ENCODE assay signal across 22 cellular contexts in genomic region chr7:14419554-14419953, GRCh38.
DNase-seq lines count a peak whose midpoint lies in the region; ATAC-seq, FAIRE-seq and TF ChIP-seq lines count a peak whose summit lies in the region.
"Had no signal": no experiment of that assay in that cellular context is flagged by ENCODE, and none has a peak within 500 bp of the region (broad histone marks: within the 10 kb centered on the region; RNA-seq: fewer than 3 reads in every experiment).

No MANE protein-coding gene starts in this region.

- no peaks in the 10 kb centered on the region for H3K9me3 Mint-ChIP-seq in mesothelial cell of epicardium

- H3K9me3 ChIP-seq in HCT116 (ENCODE audit: control insufficient read depth in 1 of 2, insufficient read depth in 1 of 2, low read depth in 1 of 2, low read length in 2 of 2) (no peaks in the 10 kb centered on the region), endothelial cell of umbilical vein (replicated peaks; ENCODE audit: control insufficient read depth, insufficient read depth, low read length) (no peaks in the 10 kb centered on the region)
- H3K9me3 ChIP-seq: MG63 had no signal

- no peak for TF ChIP-seq RAD21 in HCT116 (IDR thresholded peaks at IDR 0.05; ENCODE audit: low read depth)

- H3K4me3 Mint-ChIP-seq in mesothelial cell of epicardium = no peak overlapping the region
- H3K4me3 Mint-ChIP-seq: B cell; CD4-positive, alpha-beta T cell had no signal

- H2AFZ ChIP-seq in HCT116 (ENCODE audit: low read depth, low read length, poor library complexity, severe bottlenecking) (peak overlapping the region; percentile 53), endothelial cell of umbilical vein (ENCODE audit: low read depth, low read length) (peak overlapping the region; percentile 16)

- in situ Hi-C loops in G401 (cut with HindIII; ENCODE audit: low sequenced_read_pairs) = no loop called here

- H3K9ac ChIP-seq in HCT116 (ENCODE audit: low read length) = no peak overlapping the region
- no peak overlapping the region for H3K9ac ChIP-seq in endothelial cell of umbilical vein (replicated peaks; ENCODE audit: extremely low read depth, insufficient read depth, low read length)
- H3K9ac ChIP-seq: KMS-11 had no signal

- RAD21 ChIA-PET in HCT116 (lab: Charles Lee; ENCODE audit: low non-redundant PET in 1 of 2, low total read pairs in 2 of 2, uncharacterized antibody in 2 of 2, unreplicated experiment in 2 of 2) = no interaction called here

- no peaks in the 10 kb centered on the region for H3K79me2 ChIP-seq in HCT116 (ENCODE audit: insufficient read depth, low read length)
- no peaks in the 10 kb centered on the region for H3K79me2 ChIP-seq in endothelial cell of umbilical vein (ENCODE audit: control insufficient read depth, insufficient read depth, low read length)

- H3K27me3 ChIP-seq in HCT116 (ENCODE audit: insufficient read depth, low read length) = no peaks in the 10 kb centered on the region
- H3K27me3 ChIP-seq in endothelial cell of umbilical vein (ENCODE audit: control insufficient read depth in 2 of 2, insufficient read depth in 2 of 2, low read length in 2 of 2) = no peaks in the 10 kb centered on the region
- H3K27me3 ChIP-seq: MG63 had no signal

- dilution Hi-C loops in endothelial cell of umbilical vein (cut with MboI; ENCODE audit: extremely low pct_ligation_motif_present, low sequenced_read_pairs) = no loop called here

- H3K9me2 ChIP-seq in HCT116 (ENCODE audit: insufficient read depth) = no peaks in the 10 kb centered on the region

- intact Hi-C loops in HCT116 (cut with micrococcal nuclease) = no loop called here
- intact Hi-C loops in endothelial cell of umbilical vein (cut with micrococcal nuclease) = no loop called here

- CTCF ChIA-PET in HCT116 (lab: Charles Lee) (no interaction called here), endothelial cell of umbilical vein (lab: Charles Lee) (no interaction called here)

- no peak for TF ChIP-seq CTCF in HCT116 (IDR thresholded peaks at IDR 0.05 in 2 of 3, conservative IDR thresholded peaks at IDR 0.05 in 1 of 3; ENCODE audit: borderline replicate concordance in 1 of 3, insufficient read depth in 1 of 3, low read depth in 2 of 3, low read length in 2 of 3)
- TF ChIP-seq CTCF in endothelial cell of umbilical vein (IDR thresholded peaks at IDR 0.05; ENCODE audit: extremely low read depth in 1 of 2, insufficient read depth in 1 of 2, low read depth in 1 of 2, low read length in 2 of 2) = no peak
- TF ChIP-seq CTCF in mesothelial cell of epicardium (IDR thresholded peaks at IDR 0.05; ENCODE audit: unreplicated experiment) = no peak

- H3K4me3 ChIP-seq in HCT116 (replicated peaks in 1 of 2; ENCODE audit: low read depth in 1 of 2, low read length in 2 of 2) (no peak overlapping the region), endothelial cell of umbilical vein (replicated peaks in 1 of 3; ENCODE audit: insufficient read depth in 1 of 3, low read depth in 1 of 3, low read length in 3 of 3) (no peak overlapping the region)
- H3K4me3 ChIP-seq: MG63 had no signal

- H3K4me1 ChIP-seq in HCT116 (ENCODE audit: control insufficient read depth in 1 of 2, insufficient read depth in 2 of 2, low read length in 2 of 2) (no peaks in the 10 kb centered on the region), endothelial cell of umbilical vein (ENCODE audit: control insufficient read depth, extremely low read depth, insufficient read depth, low read length) (no peaks in the 10 kb centered on the region)

- peak; percentile 9 for DNase-seq in G401 (ENCODE audit: low spot score)
- DNase-seq in HCT116 (ENCODE audit: low read depth, low spot score) = no peak
- DNase-seq in endothelial cell of umbilical vein (ENCODE audit: low read depth, low spot score) = no peak
- no peak for DNase-seq in mesothelial cell of epicardium (ENCODE audit: low spot score in 2 of 2, unreplicated experiment in 2 of 2)
- DNase-seq in HuH-7.5 (ENCODE audit: low spot score) = no peak
- no peak for DNase-seq in iPS-NIHi11 (ENCODE audit: low spot score)
- no peak for DNase-seq in ecto neural progenitor cell (ENCODE audit: low spot score)
- DNase-seq: Calu3; CD4-positive, alpha-beta T cell; DMS79 treated with DMSO at 0.1 percent for 48 hours; GDM1; MG63; NCI-H1105 treated with DMSO at 0.1 percent for 48 hours; NCI-H187 treated with DMSO at 0.1 percent for 48 hours; NCI-H446 treated with DMSO at 0.1 percent for 48 hours; NCI-H774; SHP77 had no signal

- H3K27me3 Mint-ChIP-seq in mesothelial cell of epicardium (ENCODE audit: low read depth) = no peaks in the 10 kb centered on the region
- H3K27me3 Mint-ChIP-seq: B cell; CD4-positive, alpha-beta T cell had no signal

- H3K9me1 ChIP-seq in endothelial cell of umbilical vein (replicated peaks; ENCODE audit: control insufficient read depth, extremely low read depth, insufficient read depth, low read length) = no peaks in the 10 kb centered on the region

- no peaks in the 10 kb centered on the region for H3K36me3 Mint-ChIP-seq in mesothelial cell of epicardium

- H3K27ac Mint-ChIP-seq in mesothelial cell of epicardium = peak overlapping the region; percentile 76
- H3K27ac Mint-ChIP-seq: B cell; CD4-positive, alpha-beta T cell had no signal

- H3K4me2 ChIP-seq in HCT116 (ENCODE audit: low read length) = no peak overlapping the region
- H3K4me2 ChIP-seq in endothelial cell of umbilical vein (ENCODE audit: insufficient read depth, low read length) = no peak overlapping the region
- H3K4me2 ChIP-seq: KMS-11 had no signal

- H3K36me3 ChIP-seq in HCT116 (ENCODE audit: control insufficient read depth in 1 of 2, insufficient read depth in 2 of 2, low read length in 2 of 2) (no peaks in the 10 kb centered on the region), endothelial cell of umbilical vein (ENCODE audit: control insufficient read depth in 2 of 2, extremely low read depth in 1 of 2, insufficient read depth in 2 of 2, low read length in 2 of 2) (no peaks in the 10 kb centered on the region)
- H3K36me3 ChIP-seq: MG63 had no signal

- no peak for ATAC-seq in HCT116
- no peak for ATAC-seq in HG02981 (IDR thresholded peaks at IDR 0.05; ENCODE audit: unreplicated experiment)
- ATAC-seq: Panc1 had no signal

- no peak for FAIRE-seq in endothelial cell of umbilical vein (lab: Jason Lieb, UNC)
- FAIRE-seq: GM12892 had no signal

- BruUV-seq in HCT116 (replicated peaks; lab: Mats Ljungman, UMichigan) (no TSS peak), endothelial cell of umbilical vein (replicated peaks; lab: Mats Ljungman, UMichigan) (no TSS peak)

- POLR2A ChIA-PET in HCT116 (lab: Charles Lee) = no interaction called here
- POLR2A ChIA-PET in endothelial cell of umbilical vein (lab: Charles Lee) = no interaction called here

- peaks cover 6% of the 10 kb centered on the region for H3K4me1 Mint-ChIP-seq in mesothelial cell of epicardium
- H3K4me1 Mint-ChIP-seq: B cell had no signal

- TF ChIP-seq POLR2A in HCT116 (IDR thresholded peaks at IDR 0.05; ENCODE audit: borderline replicate concordance, extremely low read depth, insufficient read depth, insufficient read length) = no peak
- no peak for TF ChIP-seq POLR2A in endothelial cell of umbilical vein (IDR thresholded peaks at IDR 0.05; ENCODE audit: low read depth, low read length)

- H3K27ac ChIP-seq in HCT116 (ENCODE audit: low read depth, low read length) = no peak overlapping the region
- H3K27ac ChIP-seq in endothelial cell of umbilical vein (ENCODE audit: insufficient read depth, low read depth, low read length) = no peak overlapping the region
- H3K27ac ChIP-seq: KMS-11 had no signal

- H4K20me1 ChIP-seq in HCT116 (ENCODE audit: insufficient read depth) = no peaks in the 10 kb centered on the region
- H4K20me1 ChIP-seq in endothelial cell of umbilical vein (replicated peaks; ENCODE audit: control insufficient read depth, extremely low read depth, insufficient read depth, low read length) = no peaks in the 10 kb centered on the region

TF ChIP-seq in HCT116, 20 proteins besides CTCF, POLR2A, EP300 and RAD21 (continues in another document):
- no peak for TF ChIP-seq ZBTB33 (IDR thresholded peaks at IDR 0.05; ENCODE audit: extremely low read depth, insufficient replicate concordance, low read length)
- no peak for TF ChIP-seq CEBPB (IDR thresholded peaks at IDR 0.05; ENCODE audit: low read depth)
- TF ChIP-seq EZH2 (IDR thresholded peaks at IDR 0.05) = no peak

TF ChIP-seq in endothelial cell of umbilical vein, 7 proteins besides CTCF, POLR2A, EP300 and RAD21:
- TF ChIP-seq POLR2AphosphoS5 (IDR thresholded peaks at IDR 0.05; ENCODE audit: insufficient read depth, low read depth, low read length) = no peak
- TF ChIP-seq MAX (IDR thresholded peaks at IDR 0.05; ENCODE audit: insufficient read depth, insufficient read length) = no peak
- no peak for TF ChIP-seq EZH2 (IDR thresholded peaks at IDR 0.05; ENCODE audit: borderline replicate concordance, low read depth, low read length, severe bottlenecking)
- TF ChIP-seq FOS (IDR thresholded peaks at IDR 0.05; ENCODE audit: borderline replicate concordance, insufficient read depth, low read length) = no peak
- no peak for TF ChIP-seq JUN (IDR thresholded peaks at IDR 0.05; ENCODE audit: borderline replicate concordance, insufficient read depth, insufficient read length, low read depth)
- no peak for TF ChIP-seq MYC (IDR thresholded peaks at IDR 0.05; ENCODE audit: low read depth, low read length)
- no peak for TF ChIP-seq GATA2 (IDR thresholded peaks at IDR 0.05; ENCODE audit: insufficient read depth, insufficient read length, low read depth, low read length)
